ENCODE assay signal across 24 cellular contexts in genomic region chr10:6729967-6730366, GRCh38.
DNase-seq lines count a peak whose midpoint lies in the region; ATAC-seq and TF ChIP-seq lines count a peak whose summit lies in the region.
"Had no signal": no experiment of that assay in that cellular context is flagged by ENCODE, and none has a peak within 500 bp of the region (broad histone marks: within the 10 kb centered on the region; RNA-seq: fewer than 3 reads in every experiment).

No MANE protein-coding gene starts in this region.

- 91% methylated on average over 7 of the region's 7 CpGs for WGBS in mammary epithelial cell (ENCODE audit: low coverage, missing lambda C conversion rate)

- CTCF ChIA-PET in mammary epithelial cell (lab: Charles Lee; ENCODE audit: low non-redundant PET) = no interaction called here

- H3K27me3 ChIP-seq in right atrium auricular region (no peaks in the 10 kb centered on the region), mammary epithelial cell (ENCODE audit: insufficient read depth, low read length) (no peaks in the 10 kb centered on the region)

- H3K9me3 ChIP-seq in right atrium auricular region = no peaks in the 10 kb centered on the region
- no peaks in the 10 kb centered on the region for H3K9me3 ChIP-seq in mammary epithelial cell (replicated peaks; ENCODE audit: insufficient read depth, low read length)
- H3K9me3 ChIP-seq: neutrophil, suprapubic skin had no signal

- TF ChIP-seq CTCF in right atrium auricular region (IDR thresholded peaks at IDR 0.05) = no peak
- no peak for TF ChIP-seq CTCF in mammary epithelial cell (conservative IDR thresholded peaks at IDR 0.05 in 1 of 2, IDR thresholded peaks at IDR 0.05 in 1 of 2; ENCODE audit: extremely low read depth in 1 of 2, insufficient read depth in 1 of 2, low read depth in 1 of 2, low read length in 2 of 2)
- no peak for TF ChIP-seq CTCF in glutamatergic neuron (IDR thresholded peaks at IDR 0.05; ENCODE audit: partially characterized antibody, unreplicated experiment)

- H3K4me3 ChIP-seq in right atrium auricular region (no peak overlapping the region), mammary epithelial cell (replicated peaks in 1 of 3; ENCODE audit: insufficient read depth in 1 of 3, low read depth in 2 of 3, low read length in 3 of 3) (no peak overlapping the region)
- H3K4me3 ChIP-seq: smooth muscle cell, suprapubic skin had no signal

- dilution Hi-C loops in mammary epithelial cell (cut with HindIII; ENCODE audit: low sequenced_read_pairs) = loop anchor here (5.0 kb wide), 1 partner anchor 52 kb away; no protein-coding TSS in a partner anchor

- H3K27ac ChIP-seq in right atrium auricular region (no peak overlapping the region), mammary epithelial cell (ENCODE audit: insufficient read depth, low read depth, low read length) (peak overlapping the region; percentile 56)
- H3K27ac ChIP-seq: C4-2B, neutrophil, suprapubic skin had no signal

- no peaks in the 10 kb centered on the region for H3K36me3 ChIP-seq in right atrium auricular region
- no peaks in the 10 kb centered on the region for H3K36me3 ChIP-seq in mammary epithelial cell (ENCODE audit: insufficient read depth, low read length)
- H3K36me3 ChIP-seq: neutrophil, suprapubic skin had no signal

- ATAC-seq in left ventricle myocardium superior (peak; percentile 58), esophagus mucosa (no peak)
- ATAC-seq: activated naive CD4-positive, alpha-beta T cell treated with anti-CD3 and anti-CD28 coated beads, Interleukin-2, amount 50 U/mL, for 72 hours; stimulated activated effector memory CD8-positive, alpha-beta T cell treated with anti-CD3 and anti-CD28 coated beads, Interleukin-12 subunit alpha, Interleukin-12 subunit beta, amount 100 ng/mL, for 72 hours had no signal

- no peaks in the 10 kb centered on the region for H3K79me2 ChIP-seq in mammary epithelial cell (ENCODE audit: insufficient read depth, low read length)

- intact Hi-C loops in left ventricle myocardium superior (cut with micrococcal nuclease) (no loop called here), mammary epithelial cell (cut with micrococcal nuclease) (loop anchor here (10.0 kb wide), 1 partner anchor 385 kb away; no protein-coding TSS in a partner anchor)

- peak overlapping the region; percentile 35 for H3K4me3 Mint-ChIP-seq in glutamatergic neuron (ENCODE audit: unreplicated experiment)
- H3K4me3 Mint-ChIP-seq: activated B cell treated with CpG ODN at 0.5 μM for 24 hours; H9; stimulated activated effector memory CD8-positive, alpha-beta T cell treated with anti-CD3 and anti-CD28 coated beads, Interleukin-12 subunit alpha, Interleukin-12 subunit beta, amount 100 ng/mL, for 72 hours had no signal

- H3K27ac Mint-ChIP-seq in glutamatergic neuron (ENCODE audit: unreplicated experiment) = peak overlapping the region; percentile 72
- H3K27ac Mint-ChIP-seq: activated B cell treated with CpG ODN at 0.5 μM for 24 hours; activated naive CD4-positive, alpha-beta T cell treated with anti-CD3 and anti-CD28 coated beads, Interleukin-2, amount 50 U/mL, for 72 hours; stimulated activated effector memory CD8-positive, alpha-beta T cell treated with anti-CD3 and anti-CD28 coated beads, Interleukin-12 subunit alpha, Interleukin-12 subunit beta, amount 100 ng/mL, for 72 hours had no signal

- H3K4me1 ChIP-seq in right atrium auricular region = no peaks in the 10 kb centered on the region
- peaks cover 18% of the 10 kb centered on the region for H3K4me1 ChIP-seq in mammary epithelial cell (ENCODE audit: insufficient read depth, low read length)

- BruUV-seq in mammary epithelial cell (replicated peaks; lab: Mats Ljungman, UMichigan) = no TSS peak

- no peaks in the 10 kb centered on the region for H4K20me1 ChIP-seq in mammary epithelial cell (ENCODE audit: insufficient read depth, low read length)

- no peaks in the 10 kb centered on the region for H3K36me3 Mint-ChIP-seq in glutamatergic neuron (ENCODE audit: unreplicated experiment)
- H3K36me3 Mint-ChIP-seq: activated naive CD4-positive, alpha-beta T cell treated with anti-CD3 and anti-CD28 coated beads, Interleukin-2, amount 50 U/mL, for 72 hours; stimulated activated effector memory CD8-positive, alpha-beta T cell treated with anti-CD3 and anti-CD28 coated beads, Interleukin-12 subunit alpha, Interleukin-12 subunit beta, amount 100 ng/mL, for 72 hours had no signal

- in situ Hi-C loops in mammary epithelial cell (cut with MboI; ENCODE audit: low sequenced_read_pairs in 2 of 2) = loop anchor here in 1 of 2 donors (10.0 kb wide), 2 partner anchors 55 to 185 kb away; no protein-coding TSS in a partner anchor

- DNase-seq in left ventricle myocardium superior (no peak), right atrium auricular region (ENCODE audit: low spot score) (no peak), mammary epithelial cell (no peak), glutamatergic neuron (no peak), superior temporal gyrus (ENCODE audit: extremely low spot score) (no peak), AML-193 (lab: John Stamatoyannopoulos, UW) (no peak)
- DNase-seq: activated B cell treated with CpG ODN at 0.5 μM for 24 hours; activated CD4-positive, alpha-beta T cell treated with anti-CD3 and anti-CD28 coated beads, Interleukin-2, amount 50 U/mL, for 4 hours; aorta; EL; H9; kidney; NCI-H1048; NCI-H187 treated with DMSO at 0.1 percent for 48 hours; NCI-H226; NCI-H82; SHP77 had no signal

- H3K9ac ChIP-seq in mammary epithelial cell (ENCODE audit: insufficient read depth, low read length) = no peak overlapping the region

- no peak overlapping the region for H2AFZ ChIP-seq in mammary epithelial cell (ENCODE audit: low read depth, low read length)

- H3K27me3 Mint-ChIP-seq in glutamatergic neuron (ENCODE audit: unreplicated experiment) = peaks cover 4% of the 10 kb centered on the region

- H3K4me1 Mint-ChIP-seq in glutamatergic neuron (ENCODE audit: low read depth, unreplicated experiment) = peaks cover 18% of the 10 kb centered on the region
- H3K4me1 Mint-ChIP-seq: activated B cell treated with CpG ODN at 0.5 μM for 24 hours; stimulated activated effector memory CD8-positive, alpha-beta T cell treated with anti-CD3 and anti-CD28 coated beads, Interleukin-12 subunit alpha, Interleukin-12 subunit beta, amount 100 ng/mL, for 72 hours had no signal

- H3K4me2 ChIP-seq in mammary epithelial cell (ENCODE audit: insufficient read depth, low read depth, low read length) = peak overlapping the region; percentile 74
- H3K4me2 ChIP-seq: smooth muscle cell had no signal

- H3K9me3 Mint-ChIP-seq in glutamatergic neuron (ENCODE audit: unreplicated experiment) = peaks cover 6% of the 10 kb centered on the region
- H3K9me3 Mint-ChIP-seq: activated B cell treated with CpG ODN at 0.5 μM for 24 hours; activated naive CD4-positive, alpha-beta T cell treated with anti-CD3 and anti-CD28 coated beads, Interleukin-2, amount 50 U/mL, for 72 hours; H9; stimulated activated effector memory CD8-positive, alpha-beta T cell treated with anti-CD3 and anti-CD28 coated beads, Interleukin-12 subunit alpha, Interleukin-12 subunit beta, amount 100 ng/mL, for 72 hours had no signal
